8 cellular contexts compared by ENCODE assay signal in genomic region chr5:149357370-149358293, GRCh38. TPM values are rescaled to one million over a fixed set of nuclear protein-coding genes. Genes with fewer than 3 reads are reported as not detected.
DNase-seq lines count a peak whose midpoint lies in the region; ATAC-seq and TF ChIP-seq lines count a peak whose summit lies in the region.

A gene with protein sequence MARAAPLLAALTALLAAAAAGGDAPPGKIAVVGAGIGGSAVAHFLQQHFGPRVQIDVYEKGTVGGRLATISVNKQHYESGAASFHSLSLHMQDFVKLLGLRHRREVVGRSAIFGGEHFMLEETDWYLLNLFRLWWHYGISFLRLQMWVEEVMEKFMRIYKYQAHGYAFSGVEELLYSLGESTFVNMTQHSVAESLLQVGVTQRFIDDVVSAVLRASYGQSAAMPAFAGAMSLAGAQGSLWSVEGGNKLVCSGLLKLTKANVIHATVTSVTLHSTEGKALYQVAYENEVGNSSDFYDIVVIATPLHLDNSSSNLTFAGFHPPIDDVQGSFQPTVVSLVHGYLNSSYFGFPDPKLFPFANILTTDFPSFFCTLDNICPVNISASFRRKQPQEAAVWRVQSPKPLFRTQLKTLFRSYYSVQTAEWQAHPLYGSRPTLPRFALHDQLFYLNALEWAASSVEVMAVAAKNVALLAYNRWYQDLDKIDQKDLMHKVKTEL (plus strand): TSS chr5:149358046. CDS start chr5:149358069, 23 bp downstream.

- ATAC-seq in GM18511 (IDR thresholded peaks at IDR 0.05; ENCODE audit: unreplicated experiment) (peak; percentile 99), HG03025 (IDR thresholded peaks at IDR 0.05; ENCODE audit: low FRiP score, unreplicated experiment) (peak; percentile 100)

- in situ Hi-C loops in astrocyte of the cerebellum (cut with HindIII; ENCODE audit: low sequenced_read_pairs): loop anchor here (5.0 kb wide), 1 partner anchor 35 kb away; no protein-coding TSS in a partner anchor

- H3K4me3 ChIP-seq in astrocyte of the cerebellum (ENCODE audit: low read depth, low read length): peak within 1 kb of the TSS; percentile 72

- DNase-seq in NCI-H2029 treated with DMSO at 0.1 percent for 48 hours (lab: John Stamatoyannopoulos, UW): peak; percentile 94
- peak; percentile 91 for DNase-seq in T-helper 22 cell (ENCODE audit: low read depth)
- DNase-seq in astrocyte of the cerebellum (ENCODE audit: low read depth): peak; percentile 86
- DNase-seq in hippocampal formation (lab: John Stamatoyannopoulos, UW): peak; percentile 94 to 97
- DNase-seq in renal cortical epithelial cell (ENCODE audit: low read depth): peak; percentile 89
- DNase-seq in cortex of kidney (lab: John Stamatoyannopoulos, UW): no peak

- TF ChIP-seq CTCF in astrocyte of the cerebellum (IDR thresholded peaks at IDR 0.05; ENCODE audit: low read depth, low read length, missing control alignments): no peak

RNA-seq across cellular contexts. Expression of the gene that starts here (rescaled TPM):
- total RNA-seq in renal cortical epithelial cell: 4.9 and 5.0 TPM in 2 replicates
